In genomic region chr1:223137402-223138100, GRCh38 we compare ENCODE assay signal across 11 cellular contexts. TPM values are rescaled to one million over a fixed set of nuclear protein-coding genes. Genes with fewer than 3 reads are reported as not detected.
DNase-seq lines count a peak whose midpoint lies in the region; ATAC-seq and TF ChIP-seq lines count a peak whose summit lies in the region.
"Had no signal": no experiment of that assay in that cellular context is flagged by ENCODE, and none has a peak within 500 bp of the region (broad histone marks: within the 10 kb centered on the region; RNA-seq: fewer than 3 reads in every experiment).

No MANE protein-coding gene starts in this region.

- no peaks in the 10 kb centered on the region for H3K27me3 ChIP-seq in transverse colon

- WGBS in transverse colon (ENCODE audit: low coverage in 1 of 2), 2 donors = 71% methylated on average over 2 of the region's 2 CpGs; no CpG with 5 or more reads in 1 of the 2 donors

- no peak for TF ChIP-seq POLR2A in transverse colon (IDR thresholded peaks at IDR 0.05)

- no peaks in the 10 kb centered on the region for H3K9me3 Mint-ChIP-seq in activated naive CD8-positive, alpha-beta T cell treated with anti-CD3 and anti-CD28 coated beads for 36 hours
- H3K9me3 Mint-ChIP-seq: neural crest cell had no signal

- H3K36me3 ChIP-seq in transverse colon = no peaks in the 10 kb centered on the region

- H3K9me3 ChIP-seq in transverse colon = no peaks in the 10 kb centered on the region

- H3K27ac ChIP-seq in caudate nucleus (ENCODE audit: low read depth, low read length) (peak overlapping the region; percentile 36), transverse colon (peak overlapping the region in 1 of 4 donors; percentile 14)

- peak; percentile 23 for ATAC-seq in left colon
- no peak for ATAC-seq in GM18861 (IDR thresholded peaks at IDR 0.05; ENCODE audit: unreplicated experiment)
- no peak for ATAC-seq in HG03108 (IDR thresholded peaks at IDR 0.05; ENCODE audit: unreplicated experiment)

- no peak for TF ChIP-seq CTCF in transverse colon (IDR thresholded peaks at IDR 0.05)

- TF ChIP-seq EP300 in transverse colon (IDR thresholded peaks at IDR 0.05; ENCODE audit: low read depth) = no peak

- H3K4me1 Mint-ChIP-seq in activated naive CD8-positive, alpha-beta T cell treated with anti-CD3 and anti-CD28 coated beads for 36 hours = peaks cover 5% of the 10 kb centered on the region

- H3K4me3 ChIP-seq in transverse colon = no peak overlapping the region

- intact Hi-C loops in left colon (cut with DNase I, micrococcal nuclease) (no loop called here), transverse colon (cut with DNase I; ENCODE audit: low total_unique reads) (no loop called here)

- peak; percentile 13 for DNase-seq in KG1 (lab: John Stamatoyannopoulos, UW)
- DNase-seq in caudate nucleus (lab: John Stamatoyannopoulos, UW) = no peak
- DNase-seq in left colon = no peak
- DNase-seq in transverse colon = peak; percentile 22
- no peak for DNase-seq in activated naive CD8-positive, alpha-beta T cell treated with anti-CD3 and anti-CD28 coated beads for 36 hours
- DNase-seq: activated effector memory CD4-positive, alpha-beta T cell treated with Interleukin-2 at 50 U/mL for 16 hours; NCI-H1694 treated with DMSO at 0.1 percent for 48 hours; T-helper 9 cell had no signal

- H3K36me3 Mint-ChIP-seq in activated naive CD8-positive, alpha-beta T cell treated with anti-CD3 and anti-CD28 coated beads for 36 hours = no peaks in the 10 kb centered on the region

- in situ Hi-C loops in transverse colon (cut with MboI; ENCODE audit: low pct_ligation_motif_present in 1 of 4, low pct_unique_long_range_greater_than_20kb in 1 of 4, low sequenced_read_pairs in 3 of 4) = loop anchor here in 1 of 4 donors (10.0 kb wide), 1 partner anchor 547 kb away; no protein-coding TSS in a partner anchor

- no peak overlapping the region for H3K27ac Mint-ChIP-seq in activated naive CD8-positive, alpha-beta T cell treated with anti-CD3 and anti-CD28 coated beads for 36 hours

- peaks cover 7 to 41% (median 25%) of the 10 kb centered on the region in 4 donors for H3K4me1 ChIP-seq in transverse colon

- no peak overlapping the region for H3K4me3 Mint-ChIP-seq in activated naive CD8-positive, alpha-beta T cell treated with anti-CD3 and anti-CD28 coated beads for 36 hours
- H3K4me3 Mint-ChIP-seq: neural crest cell had no signal

- peaks cover 28% of the 10 kb centered on the region for H3K27me3 Mint-ChIP-seq in activated naive CD8-positive, alpha-beta T cell treated with anti-CD3 and anti-CD28 coated beads for 36 hours

RNA-seq across cellular contexts. Expression of gene TLR5, which starts 5.5 kb away (rescaled TPM):
- total RNA-seq in left colon (1 to 10 TPM; 1.3 to 3.5 TPM), transverse colon (1 to 10 TPM in 3 of 4 donors, not detected in 1; 1.9 to 9.4 (median 3.8) TPM)
- total RNA-seq in activated naive CD8-positive, alpha-beta T cell treated with anti-CD3 and anti-CD28 coated beads for 36 hours = under 1 TPM; 0.19 to 0.38 TPM

Comparison
In these comparisons a context has a peak if more than half of its experiments do, and no peak if none do; other contexts are left out.
1. DNase-seq: peak in KG1 (single experiment) and transverse colon (single experiment); none in caudate nucleus (0 of 61), left colon (0 of 2) and activated naive CD8-positive, alpha-beta T cell treated with anti-CD3 and anti-CD28 coated beads for 36 hours (single experiment).